ENCODE assay signal across 13 cellular contexts in genomic region chr4:140018931-140019618, GRCh38.
A peak's percentile ranks its signal among the peaks of the same experiment; 100 is the strongest.
DNase-seq lines count a peak whose midpoint lies in the region; ATAC-seq, FAIRE-seq and TF ChIP-seq lines count a peak whose summit lies in the region.
"Had no signal": no experiment of that assay in that cellular context is flagged by ENCODE, and none has a peak within 500 bp of the region (broad histone marks: within the 10 kb centered on the region; RNA-seq: fewer than 3 reads in every experiment).

No MANE protein-coding gene starts in this region.

- CTCF ChIA-PET in HEK293 (lab: Yijun Ruan, JAX), result no interaction called here

- H3K4me1 ChIP-seq in HEK293 (ENCODE audit: control insufficient read depth, insufficient read depth, low read length) (no peaks in the 10 kb centered on the region), right lobe of liver (peaks cover 0 to 42% (median 20%) of the 10 kb centered on the region in 4 donors), kidney (ENCODE audit: control insufficient read depth in 1 of 2, insufficient read depth in 1 of 2, low read depth in 1 of 2, low read length in 2 of 2) (peaks cover 0 to 10% of the 10 kb centered on the region in 2 donors)

- H3K9me3 ChIP-seq in HEK293 (ENCODE audit: control insufficient read depth, insufficient read depth, low read depth, low read length) (no peaks in the 10 kb centered on the region), right lobe of liver (no peaks in the 10 kb centered on the region), kidney (ENCODE audit: control insufficient read depth in 1 of 2, low read length in 2 of 2) (no peaks in the 10 kb centered on the region)

- H3K4me3 ChIP-seq in HEK293 (ENCODE audit: low read depth, low read length) (no peak overlapping the region), right lobe of liver (no peak overlapping the region), kidney (ENCODE audit: low read length in 2 of 2) (no peak overlapping the region)

- TF ChIP-seq POLR2A in right lobe of liver (IDR thresholded peaks at IDR 0.05), result no peak

- no peaks in the 10 kb centered on the region for H3K36me3 ChIP-seq in HEK293 (ENCODE audit: control insufficient read depth in 2 of 2, insufficient read depth in 1 of 2, low read length in 2 of 2)
- H3K36me3 ChIP-seq in right lobe of liver, result no peaks in the 10 kb centered on the region
- H3K36me3 ChIP-seq in kidney (ENCODE audit: control insufficient read depth in 1 of 2, insufficient read depth in 2 of 2, low read length in 2 of 2), result no peaks in the 10 kb centered on the region

- H3K27me3 ChIP-seq in right lobe of liver, result no peaks in the 10 kb centered on the region

- ATAC-seq in right lobe of liver (peak; percentile 2 to 51 (median 14)), HG03108 (IDR thresholded peaks at IDR 0.05; ENCODE audit: unreplicated experiment) (no peak), HG02642 (IDR thresholded peaks at IDR 0.05; ENCODE audit: poor library complexity, unreplicated experiment) (no peak), GM19023 (IDR thresholded peaks at IDR 0.05; ENCODE audit: unreplicated experiment) (no peak)

- intact Hi-C loops in right lobe of liver (cut with DNase I), result no loop called here
- intact Hi-C loops in kidney (cut with DNase I), result no loop called here

- H3K27ac ChIP-seq in 22Rv1 (peak overlapping the region; percentile 99), HEK293 (ENCODE audit: extremely low read depth, low read depth, low read length) (no peak overlapping the region), right lobe of liver (peak overlapping the region; percentile 32 to 70 (median 70)), kidney (ENCODE audit: low read depth in 2 of 2, low read length in 2 of 2) (no peak overlapping the region)

- no peak overlapping the region for H3K9ac ChIP-seq in kidney (ENCODE audit: low read length in 2 of 2)

- no peak for FAIRE-seq in kidney (lab: Jason Lieb, UNC)

- POLR2A ChIA-PET in HEK293 (lab: Yijun Ruan, JAX), result no interaction called here

- DNase-seq in NOMO-1 treated with dmso at 0.1 percent for 144 hours (lab: John Stamatoyannopoulos, UW; ENCODE audit: unreplicated experiment) (peak; percentile 4), right lobe of liver (no peak), kidney (no peak)
- DNase-seq: activated CD4-positive, alpha-beta T cell treated with anti-CD3 and anti-CD28 coated beads, Interleukin-2, amount 50 U/mL, for 4 hours; activated naive CD4-positive, alpha-beta T cell treated with anti-CD3 and anti-CD28 coated beads for 36 hours; head of caudate nucleus; naive B cell; stimulated activated CD4-positive, alpha-beta T cell treated with anti-CD3 and anti-CD28 coated beads, Interleukin-15, amount 100 ng/mL, for 24 hours had no signal

- TF ChIP-seq CTCF in 22Rv1 (IDR thresholded peaks at IDR 0.05) (no peak), HEK293 (tag by site-specific recombination; IDR thresholded peaks at IDR 0.05) (no peak), right lobe of liver (IDR thresholded peaks at IDR 0.05) (no peak), kidney (IDR thresholded peaks at IDR 0.05; ENCODE audit: borderline replicate concordance, extremely low read depth, insufficient read depth) (no peak)

- WGBS in right lobe of liver (ENCODE audit: insufficient coverage, low coverage, low lambda C conversion rate, missing lambda C conversion rate), result 32% methylated on average over 3 of the region's 3 CpGs

TF ChIP-seq in HEK293, 187 proteins besides CTCF, POLR2A, EP300 and RAD21:
- 0 out of 2 replicates have a peak, but pooled peaks have one; percentile 32 for TF ChIP-seq SP7 (tag by site-specific recombination; IDR thresholded peaks at IDR 0.05)
- TF ChIP-seq GLIS1 (tag by site-specific recombination; IDR thresholded peaks at IDR 0.05), result no peak

Comparison
In these comparisons a context has a peak if more than half of its experiments do, and no peak if none do; other contexts are left out.
1. H3K27ac ChIP-seq: peak in 22Rv1 (single experiment) and right lobe of liver (3 of 3); none in HEK293 (single experiment) and kidney (0 of 2).
2. ATAC-seq: peak in right lobe of liver (4 of 4); none in HG03108 (single experiment), HG02642 (single experiment) and GM19023 (single experiment).